In genomic region chr6:73606428-73606827, GRCh38 we compare ENCODE assay signal across 1 cellular context.
TF ChIP-seq lines count a peak whose summit lies in the region.

No MANE protein-coding gene starts in this region.

TF ChIP-seq in HepG2, 621 proteins besides CTCF, POLR2A, EP300 and RAD21:
- TF ChIP-seq ZBTB46 (CRISPR knock-in tag; IDR thresholded peaks at IDR 0.05; ENCODE audit: borderline replicate concordance) = no peak
- no peak for TF ChIP-seq SRSF1 (optimal IDR thresholded peaks at IDR 0.05; ENCODE audit: low read depth, low read length)
- no peak for TF ChIP-seq BRCA1 (CRISPR knock-in tag; IDR thresholded peaks at IDR 0.05)
- TF ChIP-seq SMAD1 (CRISPR knock-in tag; IDR thresholded peaks at IDR 0.05; ENCODE audit: borderline replicate concordance, low read depth) = no peak
- TF ChIP-seq ZNF362 (CRISPR knock-in tag; IDR thresholded peaks at IDR 0.05; ENCODE audit: borderline replicate concordance) = no peak
- TF ChIP-seq DR1 (CRISPR knock-in tag; IDR thresholded peaks at IDR 0.05) = no peak
- TF ChIP-seq ZNF484 (CRISPR knock-in tag; IDR thresholded peaks at IDR 0.05; ENCODE audit: borderline replicate concordance, low read depth) = no peak
- no peak for TF ChIP-seq CSRNP2 (CRISPR knock-in tag; conservative IDR thresholded peaks at IDR 0.05; ENCODE audit: low read depth)
- no peak for TF ChIP-seq KLF16 (CRISPR knock-in tag; IDR thresholded peaks at IDR 0.05)
- no peak for TF ChIP-seq ZBTB38 (CRISPR knock-in tag; IDR thresholded peaks at IDR 0.05)
- TF ChIP-seq HIVEP1 (CRISPR knock-in tag; IDR thresholded peaks at IDR 0.05) = no peak
- no peak for TF ChIP-seq ZNF747 (CRISPR knock-in tag; IDR thresholded peaks at IDR 0.05; ENCODE audit: borderline replicate concordance)
- TF ChIP-seq ZNF3 (CRISPR knock-in tag; IDR thresholded peaks at IDR 0.05) = no peak
- TF ChIP-seq THAP8 (CRISPR knock-in tag; IDR thresholded peaks at IDR 0.05; ENCODE audit: borderline replicate concordance) = no peak
- no peak for TF ChIP-seq NFE2L2 (IDR thresholded peaks at IDR 0.05; ENCODE audit: low read length)
- TF ChIP-seq ZNF549 (CRISPR knock-in tag; IDR thresholded peaks at IDR 0.05) = no peak
- no peak for TF ChIP-seq ZNF577 (CRISPR knock-in tag; IDR thresholded peaks at IDR 0.05; ENCODE audit: borderline replicate concordance, low read depth)
- no peak for TF ChIP-seq ATF1 (CRISPR knock-in tag; IDR thresholded peaks at IDR 0.05)
TF ChIP-seq in HepG2: peak in this region for 0.
